Comparison of ENCODE assay signal across 10 cellular contexts in genomic region chr10:7475046-7475860, GRCh38.
DNase-seq lines count a peak whose midpoint lies in the region; ATAC-seq, FAIRE-seq and TF ChIP-seq lines count a peak whose summit lies in the region.
"Had no signal": no experiment of that assay in that cellular context is flagged by ENCODE, and none has a peak within 500 bp of the region (broad histone marks: within the 10 kb centered on the region; RNA-seq: fewer than 3 reads in every experiment).

No MANE protein-coding gene starts in this region.

- H3K4me2 ChIP-seq in PC-3 (ENCODE audit: low read length), result no peak overlapping the region

- TF ChIP-seq POLR2A in prostate gland (IDR thresholded peaks at IDR 0.05), result no peak

- H3K36me3 ChIP-seq in pancreas (no peaks in the 10 kb centered on the region), prostate gland (no peaks in the 10 kb centered on the region), PC-3 (ENCODE audit: low read depth, low read length) (no peaks in the 10 kb centered on the region)

- FAIRE-seq in pancreas (lab: Jason Lieb, UNC), result no peak

- no peaks in the 10 kb centered on the region for H3K79me2 ChIP-seq in PC-3 (ENCODE audit: low read length)

- TF ChIP-seq CTCF in pancreas (IDR thresholded peaks at IDR 0.05) (no peak), prostate gland (IDR thresholded peaks at IDR 0.05) (no peak), PC-3 (conservative IDR thresholded peaks at IDR 0.05; ENCODE audit: low read depth, low read length) (no peak)

- H3F3A ChIP-seq in PC-3 (ENCODE audit: low read length, unreplicated experiment), result no peaks in the 10 kb centered on the region

- intact Hi-C loops in head of caudate nucleus (cut with DNase I) (no loop called here), pancreas (cut with DNase I) (no loop called here), prostate gland (cut with DNase I) (no loop called here), PC-3 (cut with micrococcal nuclease) (no loop called here)

- H3K4me1 ChIP-seq in pancreas (peaks cover 0 to 3% (median 0%) of the 10 kb centered on the region in 3 donors), prostate gland (replicated peaks) (no peaks in the 10 kb centered on the region), PC-3 (ENCODE audit: insufficient read depth, low read length) (no peaks in the 10 kb centered on the region)

- in situ Hi-C loops in G401 (cut with HindIII; ENCODE audit: low sequenced_read_pairs), result no loop called here

- CTCF ChIA-PET in PC-3 (lab: Charles Lee), result no interaction called here

- DNase-seq in G401 (ENCODE audit: low spot score) (peak; percentile 25), NCI-H748 treated with DMSO at 0.1 percent for 48 hours (lab: John Stamatoyannopoulos, UW) (peak; percentile 1), head of caudate nucleus (peak in 41 of 42 donors; percentile 21 to 79 (median 52)), pancreas (peak in 5 of 6 donors; percentile 27 to 56 (median 38)), prostate gland (ENCODE audit: low spot score) (no peak), PC-3 (no peak)
- no peak for DNase-seq in effector CD4-positive, alpha-beta T cell
- DNase-seq: activated gamma-delta T cell treated with Interleukin-2 at 50 U/mL for 16 hours had no signal

- ATAC-seq in pancreas, result peak; percentile 67 to 86 (median 80)
- no peak for ATAC-seq in PC-3
- no peak for ATAC-seq in GM21526 (IDR thresholded peaks at IDR 0.05; ENCODE audit: low FRiP score, unreplicated experiment)

- no peaks in the 10 kb centered on the region for H3K9me2 ChIP-seq in PC-3 (replicated peaks; ENCODE audit: low read length)

- H4K20me1 ChIP-seq in PC-3 (ENCODE audit: low read length), result no peaks in the 10 kb centered on the region

- no peak overlapping the region for H3K4me3 ChIP-seq in pancreas
- H3K4me3 ChIP-seq in prostate gland, result no peak overlapping the region
- H3K4me3 ChIP-seq in PC-3 (ENCODE audit: low read length), result no peak overlapping the region

- H3K27me3 ChIP-seq in pancreas (peaks cover 0 to 8% (median 0%) of the 10 kb centered on the region in 4 donors), prostate gland (replicated peaks; ENCODE audit: insufficient read depth) (no peaks in the 10 kb centered on the region), PC-3 (ENCODE audit: low read length) (peaks cover 22% of the 10 kb centered on the region; the same call in 1 of the 2 replicates)

- no TSS peak for BruUV-seq in PC-3 (replicated peaks; lab: Mats Ljungman, UMichigan)

- H3K9ac ChIP-seq in PC-3 (ENCODE audit: low read length), result no peak overlapping the region
- H3K9ac ChIP-seq: KMS-11 had no signal

- H3K27ac ChIP-seq in pancreas, result peak overlapping the region in 1 of 4 donors; percentile 39
- no peak overlapping the region for H3K27ac ChIP-seq in prostate gland
- H3K27ac ChIP-seq in PC-3 (ENCODE audit: low read length), result no peak overlapping the region
- H3K27ac ChIP-seq: KMS-11 had no signal

- POLR2A ChIA-PET in PC-3 (lab: Charles Lee; ENCODE audit: unreplicated experiment), result interaction anchor here (0.5 kb wide), 1 partner anchor 17 kb away, joined by 10 read pairs; no protein-coding TSS in a partner anchor

- H2AFZ ChIP-seq in PC-3 (ENCODE audit: low read length), result no peak overlapping the region

- 22 to 30% methylated on average over 23 of the region's 23 CpGs for WGBS in pancreas, 2 donors
- 22% methylated on average over 23 of the region's 23 CpGs for WGBS in prostate gland

- H3K9me3 ChIP-seq in pancreas, result no peaks in the 10 kb centered on the region
- no peaks in the 10 kb centered on the region for H3K9me3 ChIP-seq in prostate gland
- no peaks in the 10 kb centered on the region for H3K9me3 ChIP-seq in PC-3 (ENCODE audit: low read length)

Comparison
In these comparisons a context has a peak if more than half of its experiments do, and no peak if none do; other contexts are left out.
1. DNase-seq: peak in G401 (single experiment), NCI-H748 treated with DMSO at 0.1 percent for 48 hours (single experiment), head of caudate nucleus (41 of 42) and pancreas (5 of 6); none in prostate gland (single experiment), effector CD4-positive, alpha-beta T cell (single experiment) and PC-3 (single experiment).
2. ATAC-seq: peak in pancreas (4 of 4); none in PC-3 (single experiment) and GM21526 (single experiment).